8 cellular contexts compared by ENCODE assay signal in the genomic region with DNA sequence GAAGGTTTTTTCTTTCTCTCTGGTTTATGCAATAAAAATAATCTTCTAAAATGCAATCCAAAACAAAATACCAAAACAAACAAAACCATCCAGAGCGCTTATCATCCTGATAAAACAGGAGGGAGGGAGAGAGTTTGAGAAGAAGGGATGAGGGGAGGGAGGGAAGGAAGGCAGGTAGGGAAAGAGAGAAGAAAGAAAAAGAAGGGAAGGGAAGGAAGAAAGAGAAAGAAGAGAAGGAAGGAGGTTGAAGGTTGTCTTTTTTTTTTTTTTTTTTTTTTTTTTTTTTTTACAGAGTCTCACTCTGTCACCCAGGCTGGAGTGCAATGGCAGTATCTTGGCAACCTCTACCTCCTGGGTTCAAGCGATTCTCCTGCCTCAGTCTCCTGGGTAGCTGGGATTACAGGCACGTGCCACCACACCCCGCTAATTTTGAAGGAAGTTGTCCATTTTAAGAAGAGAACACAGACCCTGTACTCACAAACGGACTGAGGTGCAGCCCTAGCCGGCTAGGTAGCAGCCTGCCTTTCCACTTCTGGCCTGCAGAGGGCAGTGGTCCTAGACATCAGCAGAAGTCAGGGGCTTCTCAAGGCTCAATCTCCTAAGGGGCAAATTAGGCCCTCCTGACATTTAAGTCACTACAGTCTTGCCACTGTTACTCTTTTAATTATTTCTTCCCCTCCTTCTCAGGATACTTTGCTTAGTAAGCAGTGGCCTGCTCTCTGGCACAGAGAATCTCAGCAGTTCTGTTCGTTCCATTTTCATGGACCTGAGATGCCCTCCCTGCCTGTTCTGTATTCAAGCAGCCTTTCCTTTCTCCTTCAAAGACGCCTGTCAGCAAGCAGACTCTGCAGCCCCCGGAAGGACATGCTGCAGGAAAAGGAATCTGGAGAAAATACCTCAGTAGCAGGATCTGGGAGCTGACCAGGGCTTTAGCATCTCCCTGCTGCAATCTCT.
A peak's percentile ranks its signal among the peaks of the same experiment; 100 is the strongest.
DNase-seq lines count a peak whose midpoint lies in the region; ATAC-seq and TF ChIP-seq lines count a peak whose summit lies in the region.

No MANE protein-coding gene starts in this region.

- H3K9me3 ChIP-seq in esophagus muscularis mucosa = no peaks in the 10 kb centered on the region

- H3K4me3 ChIP-seq in esophagus muscularis mucosa = no peak overlapping the region

- WGBS in esophagus muscularis mucosa = 25% methylated on average over 9 of the region's 9 CpGs

- peaks cover 0 to 6% (median 0%) of the 10 kb centered on the region in 4 donors for H3K4me1 ChIP-seq in esophagus muscularis mucosa

- ATAC-seq in GM19324 (IDR thresholded peaks at IDR 0.05; ENCODE audit: low FRiP score, unreplicated experiment) (peak; percentile 87), HG03565 (IDR thresholded peaks at IDR 0.05; ENCODE audit: unreplicated experiment) (peak; percentile 68), natural killer cell (peak; percentile 71 to 95 (median 80))

- no peaks in the 10 kb centered on the region for H3K9me3 Mint-ChIP-seq in natural killer cell

- H3K27ac ChIP-seq in C4-2B (no peak overlapping the region; the same call in 1 of the 2 replicates), esophagus muscularis mucosa (replicated peaks in 1 of 4) (no peak overlapping the region)

- no peaks in the 10 kb centered on the region for H3K4me1 Mint-ChIP-seq in natural killer cell

- H3K4me3 Mint-ChIP-seq in natural killer cell = no peak overlapping the region

- H3K36me3 Mint-ChIP-seq in natural killer cell = no peaks in the 10 kb centered on the region

- H3K36me3 ChIP-seq in esophagus muscularis mucosa = no peaks in the 10 kb centered on the region

- DNase-seq in NOMO-1 treated with dmso at 0.1 percent for 144 hours (lab: John Stamatoyannopoulos, UW; ENCODE audit: unreplicated experiment) (peak; percentile 13), esophagus muscularis mucosa (ENCODE audit: extremely low spot score) (no peak), natural killer cell (peak; percentile 49)
- peak; percentile 80 for DNase-seq in activated CD8-positive, alpha-beta memory T cell treated with anti-CD3 and anti-CD28 coated beads, Interleukin-2, amount 50 U/mL, for 48 hours
- peak; percentile 6 to 58 (median 26) for DNase-seq in stimulated activated naive CD4-positive, alpha-beta T cell (lab: John Stamatoyannopoulos, UW)

- no peak for TF ChIP-seq EP300 in esophagus muscularis mucosa (IDR thresholded peaks at IDR 0.05)

- no peak for TF ChIP-seq POLR2A in esophagus muscularis mucosa (IDR thresholded peaks at IDR 0.05; ENCODE audit: low read depth)

- TF ChIP-seq CTCF in C4-2B (conservative IDR thresholded peaks at IDR 0.05) (peak; percentile 96), esophagus muscularis mucosa (IDR thresholded peaks at IDR 0.05) (peak; percentile 73 to 98 (median 93)), natural killer cell (IDR thresholded peaks at IDR 0.05) (peak; percentile 90)

- intact Hi-C loops in esophagus muscularis mucosa (cut with DNase I) = loop anchor here (1.0 to 10.0 kb wide), 3 partner anchors 77 to 220 kb away; a partner anchor contains a TSS
- intact Hi-C loops in natural killer cell (cut with micrococcal nuclease) = loop anchor here (2.0 kb wide), 1 partner anchor 908 kb away; no protein-coding TSS in a partner anchor

- no peak overlapping the region for H3K27ac Mint-ChIP-seq in natural killer cell

- peaks cover 23 to 47% of the 10 kb centered on the region in 2 donors for H3K27me3 Mint-ChIP-seq in natural killer cell (ENCODE audit: low read depth in 2 of 2)

- peaks cover 0 to 12% (median 0%) of the 10 kb centered on the region in 4 donors for H3K27me3 ChIP-seq in esophagus muscularis mucosa
